Comparison of ENCODE assay signal across 1 cellular context in the genomic region with DNA sequence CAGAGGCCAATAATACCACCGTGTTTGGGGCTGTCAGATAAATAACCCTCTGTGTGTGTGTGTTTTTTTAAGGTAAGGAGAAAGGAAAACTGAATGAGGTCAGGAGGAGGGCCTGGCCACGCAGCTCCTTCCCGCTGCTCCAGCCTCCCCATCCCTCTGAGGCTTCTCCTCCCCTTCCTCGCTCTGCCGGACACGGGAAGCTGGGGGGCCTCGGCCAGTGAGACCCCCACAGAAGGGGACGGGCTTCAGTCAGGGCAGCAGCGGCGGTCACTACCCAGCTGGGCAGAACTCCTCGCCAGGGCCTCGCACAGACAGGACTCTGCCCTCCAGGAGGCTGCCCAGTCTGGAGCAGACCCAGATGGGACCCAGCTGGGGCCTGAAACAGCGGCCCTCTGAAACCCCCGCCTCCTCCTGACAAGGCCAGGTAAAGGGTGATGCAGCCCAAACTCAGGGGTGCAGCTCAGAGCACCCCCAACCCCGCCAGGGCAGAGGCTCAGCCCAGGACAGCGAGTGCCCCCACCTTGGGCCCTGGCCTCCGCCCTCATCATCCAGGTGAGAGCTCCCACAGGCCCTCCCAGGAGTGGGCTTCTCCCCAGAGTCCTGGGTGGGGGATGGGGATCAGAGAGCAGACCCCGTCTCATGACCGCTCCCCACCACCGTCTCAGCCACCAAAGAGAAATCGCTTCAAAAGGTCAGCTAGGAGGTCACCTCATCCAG.
TF ChIP-seq lines count a peak whose summit lies in the region.

No MANE protein-coding gene starts in this region.

TF ChIP-seq in A549, 52 proteins besides CTCF, POLR2A, EP300 and RAD21 (continued from another document):
- TF ChIP-seq, protein P1, sequence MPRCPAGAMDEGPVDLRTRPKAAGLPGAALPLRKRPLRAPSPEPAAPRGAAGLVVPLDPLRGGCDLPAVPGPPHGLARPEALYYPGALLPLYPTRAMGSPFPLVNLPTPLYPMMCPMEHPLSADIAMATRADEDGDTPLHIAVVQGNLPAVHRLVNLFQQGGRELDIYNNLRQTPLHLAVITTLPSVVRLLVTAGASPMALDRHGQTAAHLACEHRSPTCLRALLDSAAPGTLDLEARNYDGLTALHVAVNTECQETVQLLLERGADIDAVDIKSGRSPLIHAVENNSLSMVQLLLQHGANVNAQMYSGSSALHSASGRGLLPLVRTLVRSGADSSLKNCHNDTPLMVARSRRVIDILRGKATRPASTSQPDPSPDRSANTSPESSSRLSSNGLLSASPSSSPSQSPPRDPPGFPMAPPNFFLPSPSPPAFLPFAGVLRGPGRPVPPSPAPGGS (IDR thresholded peaks at IDR 0.05), result no peak
- TF ChIP-seq HOXB13 (CRISPR knock-in tag; IDR thresholded peaks at IDR 0.05; ENCODE audit: low read depth), result no peak
TF ChIP-seq in A549: peak in this region for 0.
